In the genomic region with DNA sequence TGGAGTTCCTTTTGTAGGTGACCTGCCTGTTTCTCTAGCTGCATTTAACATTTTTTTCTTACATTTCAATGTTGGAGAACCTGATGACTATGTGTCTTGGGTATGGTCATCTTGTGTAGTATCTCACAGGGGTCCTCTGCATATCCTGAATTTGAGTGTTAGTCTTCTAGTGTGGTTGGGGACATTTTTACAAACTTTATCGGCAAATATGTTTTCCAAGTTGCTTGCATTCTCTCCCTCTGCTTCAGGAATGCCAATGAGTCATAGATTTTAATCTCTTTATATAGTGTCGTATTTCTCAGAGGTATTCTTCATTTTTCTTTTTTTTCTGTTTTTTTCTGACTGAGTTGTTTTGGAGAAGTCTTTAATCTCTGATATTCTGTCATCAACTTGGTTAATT, we compare ENCODE assay signal across 24 cellular contexts.
DNase-seq lines count a peak whose midpoint lies in the region; ATAC-seq, FAIRE-seq and TF ChIP-seq lines count a peak whose summit lies in the region.
"Had no signal": no experiment of that assay in that cellular context is flagged by ENCODE, and none has a peak within 500 bp of the region (broad histone marks: within the 10 kb centered on the region; RNA-seq: fewer than 3 reads in every experiment).

No MANE protein-coding gene starts in this region.

- ATAC-seq in GM18909 (IDR thresholded peaks at IDR 0.05; ENCODE audit: poor library complexity, unreplicated experiment) = no peak
- ATAC-seq: foreskin keratinocyte; naive thymus-derived CD4-positive, alpha-beta T cell; Right ventricle myocardium inferior; T-cell had no signal

- H3K9me3 ChIP-seq in A673 (ENCODE audit: low read depth, low read length, poor library complexity, severe bottlenecking) (peaks cover 20% of the 10 kb centered on the region), kidney (ENCODE audit: control insufficient read depth in 1 of 2, low read length in 2 of 2) (no peaks in the 10 kb centered on the region)

- CTCF ChIA-PET in A673 (lab: Charles Lee) = no interaction called here

- H3K4me3 ChIP-seq in A673 (ENCODE audit: low read depth, low read length, poor library complexity, severe bottlenecking) (no peak overlapping the region), HFF-Myc (replicated peaks; ENCODE audit: low read depth, low read length) (no peak overlapping the region), foreskin fibroblast (ENCODE audit: low read depth in 1 of 2, low read length in 2 of 2) (no peak overlapping the region), kidney (ENCODE audit: low read length in 2 of 2) (no peak overlapping the region)
- H3K4me3 ChIP-seq: spleen had no signal

- H3K36me3 ChIP-seq in A673 (ENCODE audit: insufficient read depth, low read length, poor library complexity, severe bottlenecking) = no peaks in the 10 kb centered on the region
- H3K36me3 ChIP-seq in kidney (ENCODE audit: control insufficient read depth in 1 of 2, insufficient read depth in 2 of 2, low read length in 2 of 2) = no peaks in the 10 kb centered on the region
- H3K36me3 ChIP-seq: spleen had no signal

- H3K9ac ChIP-seq in kidney (ENCODE audit: low read length in 2 of 2) = no peak overlapping the region
- H3K9ac ChIP-seq: KMS-11 had no signal

- H3K27me3 ChIP-seq in A673 (replicated peaks; ENCODE audit: insufficient read depth, low read depth, low read length, poor library complexity) = no peaks in the 10 kb centered on the region
- H3K27me3 ChIP-seq: foreskin keratinocyte, spleen had no signal

- DNase-seq in A673 (ENCODE audit: low spot score) = peak; percentile 35
- peak; percentile 12 for DNase-seq in HFF-Myc (ENCODE audit: extremely low read depth, low read depth)
- peak; percentile 36 for DNase-seq in amniotic stem cell (lab: John Stamatoyannopoulos, UW)
- DNase-seq in foreskin fibroblast = peak; percentile 7 to 16
- no peak for DNase-seq in activated naive CD4-positive, alpha-beta T cell (lab: John Stamatoyannopoulos, UW)
- no peak for DNase-seq in SW480 (ENCODE audit: low spot score)
- no peak for DNase-seq in kidney
- DNase-seq: activated CD4-positive, alpha-beta T cell treated with anti-CD3 and anti-CD28 coated beads, Interleukin-2, amount 50 U/mL, for 1 hour; activated gamma-delta T cell; DMS153; endodermal cell; hypothalamus; naive thymus-derived CD4-positive, alpha-beta T cell; NCI-H1092; NCI-H2081; spleen; stimulated activated CD4-positive, alpha-beta T cell treated with anti-CD3 and anti-CD28 coated beads, Interleukin-4, amount 100 ng/mL, for 4 hours; T-cell had no signal

- BruUV-seq in A673 (replicated peaks; lab: Mats Ljungman, UMichigan) = no TSS peak

- POLR2A ChIA-PET in A673 (lab: Charles Lee; ENCODE audit: low non-redundant PET) = no interaction called here

- TF ChIP-seq CTCF in A673 (conservative IDR thresholded peaks at IDR 0.05; ENCODE audit: low read depth, low read length) (no peak), HFF-Myc (IDR thresholded peaks at IDR 0.05; ENCODE audit: low read depth, low read length, missing control alignments) (no peak), foreskin fibroblast (IDR thresholded peaks at IDR 0.05; ENCODE audit: low read depth, low read length) (no peak), kidney (IDR thresholded peaks at IDR 0.05; ENCODE audit: borderline replicate concordance, extremely low read depth, insufficient read depth) (no peak)

- intact Hi-C loops in A673 (cut with micrococcal nuclease; ENCODE audit: unreplicated experiment) = no loop called here
- intact Hi-C loops in kidney (cut with DNase I) = no loop called here

- H3K4me1 ChIP-seq in A673 (ENCODE audit: insufficient read depth, low read length, poor library complexity, severe bottlenecking) (peaks cover 4% of the 10 kb centered on the region), kidney (ENCODE audit: control insufficient read depth in 1 of 2, insufficient read depth in 1 of 2, low read depth in 1 of 2, low read length in 2 of 2) (no peaks in the 10 kb centered on the region)
- H3K4me1 ChIP-seq: foreskin keratinocyte, spleen had no signal

- H3K27ac ChIP-seq in A673 (ENCODE audit: low read depth, low read length, poor library complexity, severe bottlenecking) (no peak overlapping the region), kidney (ENCODE audit: low read depth in 2 of 2, low read length in 2 of 2) (no peak overlapping the region)
- H3K27ac ChIP-seq: foreskin keratinocyte, KMS-11, spleen, VCaP had no signal

- no peak for FAIRE-seq in kidney (lab: Jason Lieb, UNC)
- FAIRE-seq: A204.1 had no signal

Comparison
In these comparisons a context has a peak if more than half of its experiments do, and no peak if none do; other contexts are left out.
1. DNase-seq: peak in A673 (single experiment), HFF-Myc (single experiment), amniotic stem cell (single experiment) and foreskin fibroblast (2 of 2); none in activated naive CD4-positive, alpha-beta T cell (0 of 4), SW480 (single experiment) and kidney (single experiment).